In the genomic region with DNA sequence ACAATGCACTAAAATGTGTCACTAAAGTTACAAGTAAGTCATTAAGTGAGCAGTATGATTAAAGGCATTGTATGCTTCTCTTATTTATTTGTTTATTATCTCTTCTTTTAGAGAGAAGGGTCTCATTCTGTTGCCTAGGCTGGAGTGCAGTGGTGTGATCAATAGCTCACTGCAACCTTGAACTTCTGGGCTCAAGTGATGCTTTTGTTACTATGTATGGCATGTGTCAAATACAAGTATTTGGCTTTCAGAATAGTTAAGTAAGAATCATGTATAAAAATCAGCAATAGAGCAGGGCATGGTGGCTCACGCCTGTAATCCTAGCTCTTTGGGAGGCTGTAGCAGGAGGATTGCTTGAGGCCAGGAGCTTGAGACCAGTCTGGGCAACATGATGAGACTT, we compare ENCODE assay signal across 35 cellular contexts.
"Had no signal": no experiment of that assay in that cellular context is flagged by ENCODE, and none has a peak within 500 bp of the region (broad histone marks: within the 10 kb centered on the region; RNA-seq: fewer than 3 reads in every experiment).

No MANE protein-coding gene starts in this region.

- H3K27ac Mint-ChIP-seq: activated CD4-positive, alpha-beta T cell treated with anti-CD3 and anti-CD28 coated beads, Interleukin-2, amount 10 ng/mL, durations not matched to agents 7 days and 5 days; activated CD8-positive, alpha-beta T cell treated with anti-CD3 and anti-CD28 coated beads, Interleukin-2, amount 10 ng/mL, durations not matched to agents 7 days and 5 days; activated naive CD4-positive, alpha-beta T cell treated with anti-CD3 and anti-CD28 coated beads, Interleukin-2, amount 10 ng/mL, durations not matched to agents 7 days and 5 days; activated naive CD8-positive, alpha-beta T cell treated with anti-CD3 and anti-CD28 coated beads for 36 hours; activated T-cell treated with anti-CD3 and anti-CD28 coated beads, Interleukin-2, amount 50 U/mL, for 24 hours had no signal

- H3K4me2 ChIP-seq: PC-9 had no signal

- H3K27ac ChIP-seq: brain microvascular endothelial cell, PC-9, RWPE1, WERI-Rb-1 had no signal

- H3K4me3 ChIP-seq: PC-9 had no signal

- H3K27me3 ChIP-seq: brain microvascular endothelial cell had no signal

- H3K27me3 Mint-ChIP-seq: activated CD4-positive, alpha-beta T cell treated with anti-CD3 and anti-CD28 coated beads, Interleukin-2, amount 10 ng/mL, durations not matched to agents 7 days and 5 days; activated naive CD4-positive, alpha-beta T cell treated with anti-CD3 and anti-CD28 coated beads, Interleukin-2, amount 10 ng/mL, durations not matched to agents 7 days and 5 days; activated naive CD8-positive, alpha-beta T cell treated with anti-CD3 and anti-CD28 coated beads for 36 hours; activated T-cell treated with anti-CD3 and anti-CD28 coated beads, Interleukin-2, amount 50 U/mL, for 24 hours had no signal

- ATAC-seq: activated CD8-positive, alpha-beta T cell treated with anti-CD3 and anti-CD28 coated beads, Interleukin-2, amount 10 ng/mL, durations not matched to agents 7 days and 5 days; Right ventricle myocardium inferior; SK-N-SH treated with all-trans-retinoic acid at 6 μM for 48 hours had no signal

- DNase-seq: activated CD4-positive, alpha-beta T cell treated with anti-CD3 and anti-CD28 coated beads for 1 hour; activated CD4-positive, alpha-beta T cell treated with anti-CD3 and anti-CD28 coated beads, Interleukin-2, amount 10 ng/mL, durations not matched to agents 7 days and 5 days; activated CD4-positive, alpha-beta T cell treated with anti-CD3 and anti-CD28 coated beads, Interleukin-2, amount 50 U/mL, for 48 hours; activated CD4-positive, CD25-positive, alpha-beta regulatory T cell; activated CD8-positive, alpha-beta T cell treated with anti-CD3 and anti-CD28 coated beads, Interleukin-2, amount 10 ng/mL, durations not matched to agents 7 days and 5 days; activated gamma-delta T cell treated with Interleukin-2 at 50 U/mL for 16 hours; activated naive CD4-positive, alpha-beta T cell treated with anti-CD3 and anti-CD28 coated beads, Interleukin-2, amount 10 ng/mL, durations not matched to agents 7 days and 5 days; activated naive CD8-positive, alpha-beta T cell treated with anti-CD3 and anti-CD28 coated beads for 36 hours; activated T-cell treated with anti-CD3 and anti-CD28 coated beads, Interleukin-2, amount 50 U/mL, for 24 hours; amniotic stem cell; aorta; brain microvascular endothelial cell; Kasumi-1; KG1; MM.1S; MV-4-11; NCI-H1092; NCI-H1436 treated with DMSO at 0.1 percent for 48 hours; NCI-H1694 treated with DMSO at 0.1 percent for 48 hours; NCI-H2029 treated with DMSO at 0.1 percent for 48 hours; NCI-H2107; NCI-H2171; NCI-H510A; NCI-H526; NCI-H748 treated with DMSO at 0.1 percent for 48 hours; NK-92 treated with Interleukin-12 subunit alpha and Interleukin-12 subunit beta, amount 100 ng/mL, for 24 hours; PC-9; SIG-M5; T-helper 1 cell; T-helper 2 cell; T-helper 9 cell; WERI-Rb-1 had no signal

- H2AFZ ChIP-seq: PC-9 had no signal

- H3K36me3 ChIP-seq: brain microvascular endothelial cell, WERI-Rb-1 had no signal

- H3K4me3 Mint-ChIP-seq: activated CD4-positive, alpha-beta T cell treated with anti-CD3 and anti-CD28 coated beads, Interleukin-2, amount 10 ng/mL, durations not matched to agents 7 days and 5 days; activated CD8-positive, alpha-beta T cell treated with anti-CD3 and anti-CD28 coated beads, Interleukin-2, amount 10 ng/mL, durations not matched to agents 7 days and 5 days; activated naive CD4-positive, alpha-beta T cell treated with anti-CD3 and anti-CD28 coated beads, Interleukin-2, amount 10 ng/mL, durations not matched to agents 7 days and 5 days; activated naive CD8-positive, alpha-beta T cell treated with anti-CD3 and anti-CD28 coated beads for 36 hours; activated T-cell treated with anti-CD3 and anti-CD28 coated beads, Interleukin-2, amount 50 U/mL, for 24 hours had no signal
